In the genomic region with DNA sequence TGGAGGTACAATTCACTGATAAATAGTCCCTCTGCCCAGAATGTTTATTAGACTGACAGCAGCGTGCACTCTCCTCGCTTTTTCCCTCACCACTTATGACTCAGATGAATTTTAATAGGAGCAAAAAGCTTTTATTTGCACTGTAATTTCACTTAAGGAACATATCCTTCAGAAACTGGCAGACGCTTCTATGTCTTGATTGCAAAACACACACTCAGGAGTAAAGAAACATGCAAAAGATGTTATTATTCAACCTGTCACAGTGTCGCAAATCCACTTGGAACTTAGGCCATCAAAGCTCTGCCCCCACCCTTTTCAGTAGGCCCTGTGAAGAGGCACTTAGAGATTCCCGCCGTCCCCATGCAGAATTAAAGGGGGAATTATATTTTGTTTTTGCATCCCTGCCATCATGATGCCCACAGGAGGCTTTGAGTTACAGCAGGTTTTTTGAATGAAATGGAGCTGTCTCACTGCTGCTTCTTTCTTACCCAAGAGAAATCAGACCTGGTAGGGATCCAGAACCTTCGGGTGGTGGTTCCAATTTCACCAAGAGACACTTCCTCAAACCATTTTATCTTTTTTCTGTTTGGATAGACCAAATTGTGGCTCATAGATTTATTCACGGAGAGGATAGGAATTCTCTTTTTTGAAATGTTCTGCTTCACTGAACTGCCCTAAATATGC, we compare ENCODE assay signal across 1 cellular context.
TF ChIP-seq lines count a peak whose summit lies in the region.

No MANE protein-coding gene starts in this region.

TF ChIP-seq in H1, 55 proteins besides CTCF, POLR2A, EP300 and RAD21 (continued from another document):
- TF ChIP-seq JUND (IDR thresholded peaks at IDR 0.05; ENCODE audit: low read length) (no peak), HDAC2 (IDR thresholded peaks at IDR 0.05; ENCODE audit: borderline replicate concordance in 1 of 2, low read depth in 2 of 2, low read length in 2 of 2) (no peak)
